8 cellular contexts compared by ENCODE assay signal in the genomic region with DNA sequence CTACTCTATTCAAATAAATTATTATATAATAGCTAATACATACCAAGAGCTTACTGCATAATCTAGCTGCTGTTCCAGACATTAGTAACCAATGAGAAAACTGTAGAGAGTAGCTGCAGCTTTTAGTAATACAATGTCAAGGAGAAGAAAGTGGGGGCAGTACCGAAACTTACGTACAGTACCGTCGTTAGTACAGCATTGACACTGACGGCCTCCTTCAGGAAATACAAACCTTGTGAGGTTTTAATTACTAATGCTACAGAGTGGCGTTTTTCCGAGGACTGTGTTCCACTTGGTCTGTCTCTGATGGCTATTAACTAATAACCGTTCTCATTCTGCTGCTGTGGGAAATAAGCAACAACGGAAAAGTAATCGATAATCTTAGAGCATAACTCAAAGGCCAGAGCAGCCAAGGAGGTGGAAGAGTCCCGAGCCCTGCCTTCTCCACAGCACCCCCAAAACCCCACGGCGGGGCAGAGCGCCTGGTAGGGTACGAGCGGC. TPM values are rescaled to one million over a fixed set of nuclear protein-coding genes. Genes with fewer than 3 reads are reported as not detected.
DNase-seq lines count a peak whose midpoint lies in the region; ATAC-seq and TF ChIP-seq lines count a peak whose summit lies in the region.

No MANE protein-coding gene starts in this region.

- H3K27me3 Mint-ChIP-seq in WTC11 (ENCODE audit: low read depth): peaks cover 81% of the 10 kb centered on the region

- H3K36me3 ChIP-seq in HAP-1 (replicated peaks) (no peaks in the 10 kb centered on the region; the same call in 1 of the 2 replicates), MG63 (peaks cover 13% of the 10 kb centered on the region)

- POLR2A ChIA-PET in WTC11 (lab: Charles Lee): interaction anchor here (0.5 to 1.6 kb wide), 2 partner anchors 55 to 65 kb away, joined by 5 to 11 read pairs; partner anchors contain the start of gene PNRC1

- H3K36me3 Mint-ChIP-seq in WTC11: no peaks in the 10 kb centered on the region

- H3K9me3 Mint-ChIP-seq in WTC11: no peaks in the 10 kb centered on the region

- DNase-seq in stimulated activated CD4-positive, alpha-beta T cell treated with anti-CD3 and anti-CD28 coated beads, Interleukin-15, amount 100 ng/mL, for 48 hours (ENCODE audit: low read depth in 2 of 2): peak; percentile 6 to 13
- no peak for DNase-seq in stimulated activated CD4-positive, alpha-beta T cell treated with anti-CD3 and anti-CD28 coated beads, Interleukin-2, amount 100 ng/mL, for 24 hours
- DNase-seq in HAP-1 (ENCODE audit: low spot score in 2 of 2): peak; percentile 19 to 48
- peak; percentile 15 for DNase-seq in MG63
- DNase-seq in WTC11 (ENCODE audit: low spot score): no peak
- DNase-seq in fibroblast of the aortic adventitia (ENCODE audit: low read depth): peak; percentile 21
- DNase-seq in omental fat pad (ENCODE audit: low spot score): no peak
- no peak for DNase-seq in dedifferentiated amniotic fluid mesenchymal stem cell (ENCODE audit: extremely low spot score)

- H3K9me3 ChIP-seq in HAP-1: no peaks in the 10 kb centered on the region
- no peaks in the 10 kb centered on the region for H3K9me3 ChIP-seq in MG63

- peak overlapping the region; percentile 66 for H3K4me3 Mint-ChIP-seq in WTC11

- in situ Hi-C loops in HAP-1 (cut with MboI; ENCODE audit: low sequenced_read_pairs): no loop called here

- H3K4me3 ChIP-seq in HAP-1 (peak overlapping the region; percentile 43), MG63 (peak overlapping the region; percentile 61), fibroblast of the aortic adventitia (ENCODE audit: low read depth, low read length) (peak overlapping the region; percentile 70)

- ATAC-seq in WTC11 (no peak), omental fat pad (ENCODE audit: low FRiP score) (peak; percentile 63)

- no peak for TF ChIP-seq CTCF in WTC11 (IDR thresholded peaks at IDR 0.05)
- no peak for TF ChIP-seq CTCF in fibroblast of the aortic adventitia (IDR thresholded peaks at IDR 0.05; ENCODE audit: insufficient read depth, low read length)
- no peak for TF ChIP-seq CTCF in omental fat pad (IDR thresholded peaks at IDR 0.05)

- CTCF ChIA-PET in WTC11 (lab: Charles Lee): interaction anchor here (1.2 to 6.9 kb wide), 4 partner anchors 10 to 167 kb away, joined by 3 to 29 read pairs (median 3); no protein-coding TSS in a partner anchor

- peaks cover 9% of the 10 kb centered on the region for H3K4me1 Mint-ChIP-seq in WTC11

- H3K27me3 ChIP-seq in HAP-1 (ENCODE audit: low read depth): no peaks in the 10 kb centered on the region
- no peaks in the 10 kb centered on the region for H3K27me3 ChIP-seq in MG63

- H3K27ac Mint-ChIP-seq in WTC11: no peak overlapping the region

- peaks cover 28% of the 10 kb centered on the region for H3K4me1 ChIP-seq in HAP-1

TF ChIP-seq in WTC11, 78 proteins besides CTCF, POLR2A, EP300 and RAD21:
- TF ChIP-seq ZNF671 (CRISPR knock-in tag; IDR thresholded peaks at IDR 0.05): no peak

RNA-seq across cellular contexts. Expression of gene PM20D2, which starts 0.3 kb away (rescaled TPM):
- total RNA-seq in MG63 (2014; rRNA removed; shearing (Covaris generic); ENCODE audit: low replicate concordance): 21.6 and 34.5 TPM in 2 replicates
- total RNA-seq in WTC11 (2021) (4.8 to 5.1 TPM (median 4.9 TPM) in 3 replicates), fibroblast of the aortic adventitia (ENCODE audit: low replicate concordance) (2.6 and 5.2 TPM in 2 replicates), omental fat pad (10 to 100 TPM in 2 of 4 donors, 1 to 10 TPM in 2; 7.1 to 13.5 (median 10.1) TPM)

RNA-seq across cellular contexts. Expression of gene SRSF12, which starts 27.6 kb away (rescaled TPM):
- total RNA-seq in MG63 (2014; rRNA removed; shearing (Covaris generic); ENCODE audit: low replicate concordance): 0.46 TPM in 1 of 2 replicates, not detected in the other
- total RNA-seq in WTC11 (2021): 3.8 to 4.0 TPM (median 3.8 TPM) in 3 replicates
- total RNA-seq in fibroblast of the aortic adventitia (ENCODE audit: low replicate concordance): 0.09 and 0.33 TPM in 2 replicates
- 1 to 10 TPM in 2 of 4 donors, under 1 TPM in 1, not detected in 1; 0.25 to 3.4 (median 3.2) TPM for total RNA-seq in omental fat pad

Comparison
In these comparisons a context has a peak if more than half of its experiments do, and no peak if none do; other contexts are left out.
1. DNase-seq: peak in stimulated activated CD4-positive, alpha-beta T cell treated with anti-CD3 and anti-CD28 coated beads, Interleukin-15, amount 100 ng/mL, for 48 hours (2 of 2), HAP-1 (2 of 2), MG63 (single experiment) and fibroblast of the aortic adventitia (single experiment); none in stimulated activated CD4-positive, alpha-beta T cell treated with anti-CD3 and anti-CD28 coated beads, Interleukin-2, amount 100 ng/mL, for 24 hours (0 of 2), WTC11 (single experiment), omental fat pad (single experiment) and dedifferentiated amniotic fluid mesenchymal stem cell (single experiment).
2. Peak in every context shown above with its lines, with median percentiles within 50 percentile points of each other: H3K4me3 ChIP-seq.